In genomic region chr17:38465420-38466345, GRCh38 we compare ENCODE assay signal across 9 cellular contexts. TPM values are rescaled to one million over a fixed set of nuclear protein-coding genes. Genes with fewer than 3 reads are reported as not detected.
DNase-seq lines count a peak whose midpoint lies in the region; ATAC-seq and TF ChIP-seq lines count a peak whose summit lies in the region.
"Had no signal": no experiment of that assay in that cellular context is flagged by ENCODE, and none has a peak within 500 bp of the region (broad histone marks: within the 10 kb centered on the region; RNA-seq: fewer than 3 reads in every experiment).

No MANE protein-coding gene starts in this region.

- no peak overlapping the region for H3K4me3 Mint-ChIP-seq in T-cell
- H3K4me3 Mint-ChIP-seq: T-helper 1 cell treated with Interleukin-12 subunit alpha and Interleukin-12 subunit beta and Interleukin-4 antibody, amounts not matched to agents 30 μg/mL and 1 μg/mL, for 36 hours had no signal

- peaks cover 0 to 13% of the 10 kb centered on the region in 2 donors for H3K27me3 Mint-ChIP-seq in T-cell

- no peaks in the 10 kb centered on the region for H3K4me1 Mint-ChIP-seq in T-cell

- POLR2A ChIA-PET in T-cell (lab: Charles Lee), result no interaction called here

- 44 to 62% (median 50%) methylated on average over 18 to 23 of the region's 23 CpGs for WGBS in heart left ventricle, 4 donors

- H3K9me3 Mint-ChIP-seq in T-cell, result no peaks in the 10 kb centered on the region
- H3K9me3 Mint-ChIP-seq: T-helper 1 cell treated with Interleukin-12 subunit alpha and Interleukin-12 subunit beta and Interleukin-4 antibody, amounts not matched to agents 30 μg/mL and 1 μg/mL, for 36 hours had no signal

- H3K27ac Mint-ChIP-seq in T-cell, result no peak overlapping the region
- H3K27ac Mint-ChIP-seq: T-helper 1 cell treated with Interleukin-12 subunit alpha and Interleukin-12 subunit beta and Interleukin-4 antibody, amounts not matched to agents 30 μg/mL and 1 μg/mL, for 36 hours had no signal

- H3K27me3 ChIP-seq in heart left ventricle (no peaks in the 10 kb centered on the region), gastrocnemius medialis (no peaks in the 10 kb centered on the region)

- TF ChIP-seq POLR2A in heart left ventricle (IDR thresholded peaks at IDR 0.05), result no peak
- TF ChIP-seq POLR2A in gastrocnemius medialis (IDR thresholded peaks at IDR 0.05), result no peak

- CTCF ChIA-PET in T-cell (lab: Charles Lee), result no interaction called here

- H3K4me1 ChIP-seq in heart left ventricle (peaks cover 5 to 89% (median 55%) of the 10 kb centered on the region in 12 donors), gastrocnemius medialis (peaks cover 37 to 41% of the 10 kb centered on the region in 2 donors)

- H3K9me3 ChIP-seq in heart left ventricle, result no peaks in the 10 kb centered on the region
- H3K9me3 ChIP-seq in gastrocnemius medialis, result no peaks in the 10 kb centered on the region

- peaks cover 0 to 77% (median 55%) of the 10 kb centered on the region in 9 donors for H3K36me3 ChIP-seq in heart left ventricle
- H3K36me3 ChIP-seq in gastrocnemius medialis, result peaks cover 0 to 30% of the 10 kb centered on the region in 2 donors

- peak; percentile 86 for DNase-seq in GM03348 (ENCODE audit: low spot score)
- DNase-seq in heart left ventricle, result peak; percentile 67 to 89 (median 82)
- peak; percentile 36 to 83 for DNase-seq in gastrocnemius medialis
- DNase-seq in AML-193 (lab: John Stamatoyannopoulos, UW), result no peak
- DNase-seq in T-cell, result no peak
- no peak for DNase-seq in activated T-cell treated with anti-CD3 and anti-CD28 coated beads, Interleukin-2, amount 50 U/mL, for 1 hour
- no peak for DNase-seq in NCI-H146 treated with DMSO at 0.1 percent for 48 hours (lab: John Stamatoyannopoulos, UW; ENCODE audit: unreplicated experiment)

- in situ Hi-C loops in gastrocnemius medialis (cut with MboI; ENCODE audit: low sequenced_read_pairs in 4 of 4), result no loop called here

- peak overlapping the region in 11 of 12 donors; percentile 21 to 63 (median 50) for H3K4me3 ChIP-seq in heart left ventricle
- H3K4me3 ChIP-seq in gastrocnemius medialis, result peak overlapping the region; percentile 46 to 59 (median 50)

- no peaks in the 10 kb centered on the region for H3K36me3 Mint-ChIP-seq in T-cell

- intact Hi-C loops in heart left ventricle (cut with DNase I) (loop anchor here in 4 of 10 donors (1.0 to 10.0 kb wide), 5 partner anchors 11 to 269 kb away; partner anchors contain the start of genes ARHGAP23 (in 1 of the 4) and CISD3 (in 1 of the 4)), gastrocnemius medialis (cut with DNase I; ENCODE audit: low total_unique reads) (loop anchor here (2.0 kb wide), 1 partner anchor 17 kb away; no protein-coding TSS in a partner anchor)

- peak; percentile 63 to 71 (median 66) for ATAC-seq in heart left ventricle
- peak; percentile 77 to 79 for ATAC-seq in gastrocnemius medialis
- ATAC-seq in T-cell (replicated peaks in 1 of 4), result no peak

- TF ChIP-seq CTCF in heart left ventricle (IDR thresholded peaks at IDR 0.05) (no peak), gastrocnemius medialis (IDR thresholded peaks at IDR 0.05 in 4 of 5, conservative IDR thresholded peaks at IDR 0.05 in 1 of 5) (no peak)

- peak overlapping the region; percentile 84 for H3K27ac ChIP-seq in angular gyrus (ENCODE audit: low read depth, low read length)
- H3K27ac ChIP-seq in heart left ventricle, result peak overlapping the region; percentile 87 to 99 (median 95)
- peak overlapping the region; percentile 85 to 91 (median 87) for H3K27ac ChIP-seq in gastrocnemius medialis

RNA-seq across cellular contexts. Expression of gene ARHGAP23, which starts 37.4 kb away (rescaled TPM):
- total RNA-seq in heart left ventricle, result 10 to 100 TPM; 28.0 to 72.3 (median 66.3) TPM
- 10 to 100 TPM; 34.4 to 73.1 TPM for polyA plus RNA-seq in heart left ventricle
- total RNA-seq in gastrocnemius medialis, result 10 to 100 TPM in 3 of 4 donors, 1 to 10 TPM in 1; 8.0 to 22.7 (median 12.1) TPM
- 1 to 10 TPM in 1 of 5 donors, under 1 TPM in 4; 0.40 to 1.2 (median 0.61) TPM for total RNA-seq in T-cell

Comparison
In these comparisons a context has a peak if more than half of its experiments do, and no peak if none do; other contexts are left out.
1. DNase-seq: peak in GM03348 (single experiment), heart left ventricle (5 of 5) and gastrocnemius medialis (2 of 2); none in AML-193 (0 of 2), T-cell (0 of 34), activated T-cell treated with anti-CD3 and anti-CD28 coated beads, Interleukin-2, amount 50 U/mL, for 1 hour (single experiment) and NCI-H146 treated with DMSO at 0.1 percent for 48 hours (single experiment).
2. ATAC-seq: peak in heart left ventricle (4 of 4) and gastrocnemius medialis (2 of 2); none in T-cell (0 of 4).
3. RNA of gene ARHGAP23, which starts 37.4 kb away (total RNA-seq): 28.0 to 72.3 TPM in heart left ventricle and 8.0 to 22.7 TPM in gastrocnemius medialis; 0.40 to 1.2 TPM in T-cell; every median in the first group is over 4 times any median in the second.
4. Peak in every context shown above with its lines, with median percentiles within 50 percentile points of each other: H3K27ac ChIP-seq.